ENCODE assay signal across 21 cellular contexts in genomic region chr2:41877114-41877513, GRCh38.
"Had no signal": no experiment of that assay in that cellular context is flagged by ENCODE, and none has a peak within 500 bp of the region (broad histone marks: within the 10 kb centered on the region; RNA-seq: fewer than 3 reads in every experiment).

No MANE protein-coding gene starts in this region.

- FAIRE-seq: colon, frontal cortex, kidney, pancreas had no signal

- H3K27me3 ChIP-seq: dorsolateral prefrontal cortex, pancreas, right atrium auricular region, stomach, thyroid gland had no signal

- H3K9me3 ChIP-seq: mucosa of descending colon, pancreas, prostate gland, right atrium auricular region, stomach, thyroid gland had no signal

- H3K27ac Mint-ChIP-seq: memory B cell; naive B cell; natural killer cell treated with Interleukin-12 subunit alpha and Interleukin-12 subunit beta and Interleukin-15 and Interleukin-18, amount 100 ng/mL, for 72 hours; stimulated activated effector memory CD8-positive, alpha-beta T cell treated with anti-CD3 and anti-CD28 coated beads, Interleukin-12 subunit alpha, Interleukin-12 subunit beta, amount 100 ng/mL, for 72 hours had no signal

- H3K36me3 ChIP-seq: pancreas, prostate gland, right atrium auricular region, stomach, thyroid gland had no signal

- H3K4me1 ChIP-seq: prostate gland, thyroid gland had no signal

- H3K4me3 ChIP-seq: dorsolateral prefrontal cortex, lung, mucosa of descending colon, pancreas, prostate gland, right atrium auricular region, stomach, thyroid gland had no signal

- H3K27ac ChIP-seq: pancreas, prostate gland, right atrium auricular region, stomach, thyroid gland had no signal

- H3K9me3 Mint-ChIP-seq: memory B cell; naive B cell; natural killer cell treated with Interleukin-12 subunit alpha and Interleukin-12 subunit beta and Interleukin-15 and Interleukin-18, amount 100 ng/mL, for 72 hours; stimulated activated effector memory CD8-positive, alpha-beta T cell treated with anti-CD3 and anti-CD28 coated beads, Interleukin-12 subunit alpha, Interleukin-12 subunit beta, amount 100 ng/mL, for 72 hours had no signal

- H3K4me3 Mint-ChIP-seq: memory B cell; naive B cell; natural killer cell treated with Interleukin-12 subunit alpha and Interleukin-12 subunit beta and Interleukin-15 and Interleukin-18, amount 100 ng/mL, for 72 hours; stimulated activated effector memory CD8-positive, alpha-beta T cell treated with anti-CD3 and anti-CD28 coated beads, Interleukin-12 subunit alpha, Interleukin-12 subunit beta, amount 100 ng/mL, for 72 hours had no signal

- DNase-seq: dorsolateral prefrontal cortex; effector CD4-positive, alpha-beta T cell; kidney; mucosa of descending colon; naive B cell; nucleus accumbens; pancreas; stimulated activated CD4-positive, alpha-beta T cell treated with anti-CD3 and anti-CD28 coated beads, Interleukin-2, amount 100 ng/mL, for 24 hours; stimulated activated CD4-positive, alpha-beta T cell treated with anti-CD3 and anti-CD28 coated beads, Interleukin-4, amount 100 ng/mL, for 24 hours; stimulated activated naive CD4-positive, alpha-beta T cell treated with Interleukin-2 at 50 U/mL for 16 hours; stomach; thyroid gland; trophoblast cell had no signal

- H3K36me3 Mint-ChIP-seq: memory B cell; natural killer cell treated with Interleukin-12 subunit alpha and Interleukin-12 subunit beta and Interleukin-15 and Interleukin-18, amount 100 ng/mL, for 72 hours; stimulated activated effector memory CD8-positive, alpha-beta T cell treated with anti-CD3 and anti-CD28 coated beads, Interleukin-12 subunit alpha, Interleukin-12 subunit beta, amount 100 ng/mL, for 72 hours had no signal
